Comparison of ENCODE assay signal across 8 cellular contexts in genomic region chr11:128299132-128299726, GRCh38.
A peak's percentile ranks its signal among the peaks of the same experiment; 100 is the strongest.
DNase-seq lines count a peak whose midpoint lies in the region; ATAC-seq, FAIRE-seq and TF ChIP-seq lines count a peak whose summit lies in the region.

No MANE protein-coding gene starts in this region.

- no peak for DNase-seq in CD4-positive, alpha-beta T cell
- DNase-seq in activated T-helper 2 cell treated with anti-CD3 and anti-CD28 coated beads, Interferon-gamma antibody, Interleukin-2, Interleukin-4, amounts not matched to agents 10 μg/mL and 5 μg/mL and 100 μg/mL, durations not matched to agents 14 hours and 24 hours and 36 hours (ENCODE audit: low spot score) = no peak
- DNase-seq in naive B cell (no peak), OCI-M2 (lab: John Stamatoyannopoulos, UW; ENCODE audit: unreplicated experiment) (no peak), H54 (ENCODE audit: insufficient read length, low spot score) (no peak), NCI-H524 treated with DMSO at 0.1 percent for 48 hours (lab: John Stamatoyannopoulos, UW) (no peak), GM10248 (ENCODE audit: extremely low spot score) (no peak)

- peak overlapping the region; percentile 100 for H3K27ac Mint-ChIP-seq in CD4-positive, alpha-beta T cell
- peak overlapping the region; percentile 89 for H3K27ac Mint-ChIP-seq in activated T-helper 2 cell treated with anti-CD3 and anti-CD28 coated beads, Interferon-gamma antibody, Interleukin-2, Interleukin-4, amounts not matched to agents 10 μg/mL and 5 μg/mL and 100 μg/mL, durations not matched to agents 14 hours and 24 hours and 36 hours
- peak overlapping the region; percentile 4 to 85 (median 65) for H3K27ac Mint-ChIP-seq in naive B cell

- no peaks in the 10 kb centered on the region for H3K9me3 ChIP-seq in CD4-positive, alpha-beta T cell (ENCODE audit: control insufficient read depth, low read length)

- H3K27me3 Mint-ChIP-seq in CD4-positive, alpha-beta T cell = no peaks in the 10 kb centered on the region
- no peaks in the 10 kb centered on the region for H3K27me3 Mint-ChIP-seq in activated T-helper 2 cell treated with anti-CD3 and anti-CD28 coated beads, Interferon-gamma antibody, Interleukin-2, Interleukin-4, amounts not matched to agents 10 μg/mL and 5 μg/mL and 100 μg/mL, durations not matched to agents 14 hours and 24 hours and 36 hours (ENCODE audit: low read depth)
- no peaks in the 10 kb centered on the region for H3K27me3 Mint-ChIP-seq in naive B cell

- CTCF ChIA-PET in CD4-positive, alpha-beta T cell (lab: Charles Lee) = interaction anchor here (1.4 to 4.7 kb wide), 3 partner anchors 8 to 167 kb away, joined by 3 to 51 read pairs (median 3); no protein-coding TSS in a partner anchor
- CTCF ChIA-PET in GM10248 (lab: Yijun Ruan, JAX) = interaction anchor here (1.0 to 6.0 kb wide), 11 partner anchors 8 to 532 kb away, joined by 3 to 28 read pairs (median 7); no protein-coding TSS in a partner anchor

- TF ChIP-seq CTCF in CD4-positive, alpha-beta T cell (IDR thresholded peaks at IDR 0.05) = no peak
- no peak for TF ChIP-seq CTCF in GM10248 (IDR thresholded peaks at IDR 0.05; ENCODE audit: control extremely low read depth, extremely low read depth, low read depth, missing control alignments)

- H3K27ac ChIP-seq in CD4-positive, alpha-beta T cell (ENCODE audit: low read depth, low read length) = peak overlapping the region; percentile 94

- peaks cover 98% of the 10 kb centered on the region for H3K4me1 Mint-ChIP-seq in CD4-positive, alpha-beta T cell (ENCODE audit: low read depth)
- peaks cover 79% of the 10 kb centered on the region for H3K4me1 Mint-ChIP-seq in activated T-helper 2 cell treated with anti-CD3 and anti-CD28 coated beads, Interferon-gamma antibody, Interleukin-2, Interleukin-4, amounts not matched to agents 10 μg/mL and 5 μg/mL and 100 μg/mL, durations not matched to agents 14 hours and 24 hours and 36 hours (ENCODE audit: low read depth)
- H3K4me1 Mint-ChIP-seq in naive B cell = peaks cover 66 to 86% (median 75%) of the 10 kb centered on the region in 3 donors

- intact Hi-C loops in CD4-positive, alpha-beta T cell (cut with DNase I, micrococcal nuclease) = no loop called here
- intact Hi-C loops in activated T-helper 2 cell treated with anti-CD3 and anti-CD28 coated beads, Interferon-gamma antibody, Interleukin-2, Interleukin-4, amounts not matched to agents 10 μg/mL and 5 μg/mL and 100 μg/mL, durations not matched to agents 14 hours and 24 hours and 36 hours (cut with micrococcal nuclease) = no loop called here

- POLR2A ChIA-PET in CD4-positive, alpha-beta T cell (lab: Charles Lee) = interaction anchor here (0.6 to 9.2 kb wide), 18 partner anchors 8 to 330 kb away, joined by 3 to 121 read pairs (median 4); no protein-coding TSS in a partner anchor
- POLR2A ChIA-PET in GM10248 (lab: Yijun Ruan, JAX) = no interaction called here

- TF ChIP-seq POLR2A in H54 (IDR thresholded peaks at IDR 0.05; ENCODE audit: low read depth, low read length) = no peak

- peaks cover 2% of the 10 kb centered on the region for H3K9me3 Mint-ChIP-seq in CD4-positive, alpha-beta T cell
- peaks cover 6% of the 10 kb centered on the region for H3K9me3 Mint-ChIP-seq in activated T-helper 2 cell treated with anti-CD3 and anti-CD28 coated beads, Interferon-gamma antibody, Interleukin-2, Interleukin-4, amounts not matched to agents 10 μg/mL and 5 μg/mL and 100 μg/mL, durations not matched to agents 14 hours and 24 hours and 36 hours
- H3K9me3 Mint-ChIP-seq in naive B cell = peaks cover 0 to 1% (median 0%) of the 10 kb centered on the region in 7 donors

- no peak for FAIRE-seq in H54 (lab: Jason Lieb, UNC)

- peak overlapping the region; percentile 73 for H3K4me3 Mint-ChIP-seq in CD4-positive, alpha-beta T cell
- H3K4me3 Mint-ChIP-seq in activated T-helper 2 cell treated with anti-CD3 and anti-CD28 coated beads, Interferon-gamma antibody, Interleukin-2, Interleukin-4, amounts not matched to agents 10 μg/mL and 5 μg/mL and 100 μg/mL, durations not matched to agents 14 hours and 24 hours and 36 hours (ENCODE audit: low read depth) = peak overlapping the region; percentile 45
- H3K4me3 Mint-ChIP-seq in naive B cell = peak overlapping the region in 3 of 8 donors; percentile 10 to 51 (median 48)

- no peak for ATAC-seq in CD4-positive, alpha-beta T cell (ENCODE audit: poor library complexity)
- ATAC-seq in GM21825 (IDR thresholded peaks at IDR 0.05; ENCODE audit: unreplicated experiment) (peak; percentile 37), naive B cell (ENCODE audit: low read depth in 2 of 2) (no peak)

- peaks cover 15% of the 10 kb centered on the region for H3K36me3 Mint-ChIP-seq in CD4-positive, alpha-beta T cell (ENCODE audit: low read depth)
- H3K36me3 Mint-ChIP-seq in activated T-helper 2 cell treated with anti-CD3 and anti-CD28 coated beads, Interferon-gamma antibody, Interleukin-2, Interleukin-4, amounts not matched to agents 10 μg/mL and 5 μg/mL and 100 μg/mL, durations not matched to agents 14 hours and 24 hours and 36 hours (ENCODE audit: low read depth) = peaks cover 27% of the 10 kb centered on the region
- no peaks in the 10 kb centered on the region for H3K36me3 Mint-ChIP-seq in naive B cell

- no peaks in the 10 kb centered on the region for H3K27me3 ChIP-seq in CD4-positive, alpha-beta T cell (ENCODE audit: control insufficient read depth, insufficient read depth, low read length)
